Comparison of ENCODE assay signal across 32 cellular contexts in the genomic region with DNA sequence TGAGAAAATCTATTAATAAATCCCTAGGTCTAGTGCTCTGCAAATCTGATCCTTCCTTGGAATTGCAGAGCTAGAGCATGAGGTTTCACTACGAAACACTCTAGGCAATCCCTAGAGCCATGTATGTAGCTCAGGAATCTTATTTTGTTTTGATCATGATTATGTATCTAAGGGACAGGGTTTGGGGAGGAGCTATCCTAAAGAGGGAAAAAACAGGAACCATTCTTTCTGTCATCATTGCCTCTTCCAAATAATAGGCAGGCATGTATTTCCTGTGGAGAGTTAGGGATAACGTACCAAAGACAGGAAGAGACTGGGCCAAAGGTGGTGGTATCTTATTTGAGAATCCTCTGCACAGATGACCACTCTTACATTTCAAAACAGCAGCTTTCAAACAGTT.
"Had no signal": no experiment of that assay in that cellular context is flagged by ENCODE, and none has a peak within 500 bp of the region (broad histone marks: within the 10 kb centered on the region; RNA-seq: fewer than 3 reads in every experiment).

No MANE protein-coding gene starts in this region.

- H3K9me3 Mint-ChIP-seq: activated CD4-positive, alpha-beta T cell treated with anti-CD3 and anti-CD28 coated beads, Interleukin-2, amount 10 ng/mL, durations not matched to agents 7 days and 5 days; activated naive CD4-positive, alpha-beta T cell treated with anti-CD3 and anti-CD28 coated beads for 36 hours; activated naive CD4-positive, alpha-beta T cell treated with anti-CD3 and anti-CD28 coated beads, Interleukin-2, amount 50 U/mL, for 72 hours; activated T-cell treated with anti-CD3 and anti-CD28 coated beads, Interleukin-2, amount 50 U/mL, for 4 hours; activated T-helper 1 cell treated with anti-CD3 and anti-CD28 coated beads, Interleukin-12 subunit alpha, Interleukin-12 subunit beta, Interleukin-2, Interleukin-4 antibody, amounts not matched to agents 30 ng/mL and 10 ng/mL and 1 ng/mL, durations not matched to agents 14 hours and 24 hours and 36 hours; brain; T-helper 1 cell treated with Interleukin-12 subunit alpha and Interleukin-12 subunit beta and Interleukin-4 antibody, amounts not matched to agents 30 μg/mL and 1 μg/mL, for 36 hours; T-helper 2 cell treated with Interferon-gamma antibody and Interleukin-4, amounts not matched to agents 5 μg/mL and 100 μg/mL, for 36 hours had no signal

- H3K4me1 Mint-ChIP-seq: activated CD4-positive, alpha-beta T cell treated with anti-CD3 and anti-CD28 coated beads for 36 hours; activated CD4-positive, alpha-beta T cell treated with anti-CD3 and anti-CD28 coated beads, Interleukin-2, amount 10 ng/mL, durations not matched to agents 7 days and 5 days had no signal

- H3K27me3 Mint-ChIP-seq: activated CD4-positive, alpha-beta T cell treated with anti-CD3 and anti-CD28 coated beads for 36 hours; activated CD4-positive, alpha-beta T cell treated with anti-CD3 and anti-CD28 coated beads, Interleukin-2, amount 10 ng/mL, durations not matched to agents 7 days and 5 days; brain had no signal

- H3K27ac ChIP-seq: adrenal gland, Peyer's patch, SJSA1 had no signal

- H3K9me3 ChIP-seq: adrenal gland, Peyer's patch, SJSA1, SK-N-SH had no signal

- H3K36me3 ChIP-seq: adrenal gland, Peyer's patch, SJSA1 had no signal

- DNase-seq: activated CD4-positive, alpha-beta T cell treated with anti-CD3 and anti-CD28 coated beads for 36 hours; activated CD4-positive, alpha-beta T cell treated with anti-CD3 and anti-CD28 coated beads, Interleukin-2, amount 10 ng/mL, durations not matched to agents 7 days and 5 days; activated CD4-positive, alpha-beta T cell treated with anti-CD3 and anti-CD28 coated beads, Interleukin-2, amount 50 U/mL, for 48 hours; activated CD8-positive, alpha-beta memory T cell treated with anti-CD3 and anti-CD28 coated beads, Interleukin-2, amount 50 U/mL, for 4 hours; activated gamma-delta T cell treated with Interleukin-2 at 50 U/mL for 16 hours; activated naive CD4-positive, alpha-beta T cell treated with anti-CD3 and anti-CD28 coated beads for 36 hours; activated T-cell treated with anti-CD3 and anti-CD28 coated beads for 4 hours; activated T-cell treated with anti-CD3 and anti-CD28 coated beads, Interleukin-2, amount 50 U/mL, for 4 hours; adrenal gland; caudate nucleus; Karpas-422; KBM-7; NCI-H1105; NCI-H1417 treated with DMSO at 0.1 percent for 48 hours; NCI-H187 treated with DMSO at 0.1 percent for 48 hours; NCI-H2081; NCI-H345; NCI-H524 treated with DMSO at 0.1 percent for 48 hours; NCI-H748 treated with DMSO at 0.1 percent for 48 hours; NK-92 treated with Interleukin-12 subunit alpha and Interleukin-12 subunit beta, amount 100 ng/mL, for 24 hours; PC-3; Peyer's patch; RPMI8226; SHP77 treated with DMSO at 0.1 percent for 48 hours; SK-N-SH had no signal

- H3K4me2 ChIP-seq: SK-N-SH had no signal

- H3K4me3 ChIP-seq: adrenal gland, Peyer's patch, SJSA1 had no signal

- ATAC-seq: activated CD4-positive, alpha-beta T cell treated with anti-CD3 and anti-CD28 coated beads for 36 hours; activated CD4-positive, CD25-positive, alpha-beta regulatory T cell treated with anti-CD3 and anti-CD28 coated beads, Interleukin-2, amount 50 U/mL, for 24 hours; activated naive CD4-positive, alpha-beta T cell treated with anti-CD3 and anti-CD28 coated beads, Interleukin-2, amount 50 U/mL, for 72 hours; activated T-cell treated with anti-CD3 and anti-CD28 coated beads, Interleukin-2, amount 50 U/mL, for 4 hours; PC-3 had no signal

- H3K9ac ChIP-seq: SK-N-SH had no signal

- H3K4me1 ChIP-seq: adrenal gland, Peyer's patch, SJSA1 had no signal

- H3K27ac Mint-ChIP-seq: activated CD4-positive, alpha-beta T cell treated with anti-CD3 and anti-CD28 coated beads for 36 hours; activated CD4-positive, alpha-beta T cell treated with anti-CD3 and anti-CD28 coated beads, Interleukin-2, amount 10 ng/mL, durations not matched to agents 7 days and 5 days; activated naive CD4-positive, alpha-beta T cell treated with anti-CD3 and anti-CD28 coated beads for 36 hours; activated naive CD4-positive, alpha-beta T cell treated with anti-CD3 and anti-CD28 coated beads, Interleukin-2, amount 50 U/mL, for 72 hours; activated T-helper 1 cell treated with anti-CD3 and anti-CD28 coated beads, Interleukin-12 subunit alpha, Interleukin-12 subunit beta, Interleukin-2, Interleukin-4 antibody, amounts not matched to agents 30 ng/mL and 10 ng/mL and 1 ng/mL, durations not matched to agents 14 hours and 24 hours and 36 hours; T-helper 1 cell treated with Interleukin-12 subunit alpha and Interleukin-12 subunit beta and Interleukin-4 antibody, amounts not matched to agents 30 μg/mL and 1 μg/mL, for 36 hours; T-helper 2 cell treated with Interferon-gamma antibody and Interleukin-4, amounts not matched to agents 5 μg/mL and 100 μg/mL, for 36 hours had no signal

- H3K4me3 Mint-ChIP-seq: activated CD4-positive, alpha-beta T cell treated with anti-CD3 and anti-CD28 coated beads for 36 hours; activated CD4-positive, alpha-beta T cell treated with anti-CD3 and anti-CD28 coated beads, Interleukin-2, amount 10 ng/mL, durations not matched to agents 7 days and 5 days; activated naive CD4-positive, alpha-beta T cell treated with anti-CD3 and anti-CD28 coated beads for 36 hours; activated T-cell treated with anti-CD3 and anti-CD28 coated beads, Interleukin-2, amount 50 U/mL, for 4 hours; activated T-helper 1 cell treated with anti-CD3 and anti-CD28 coated beads, Interleukin-12 subunit alpha, Interleukin-12 subunit beta, Interleukin-2, Interleukin-4 antibody, amounts not matched to agents 30 ng/mL and 10 ng/mL and 1 ng/mL, durations not matched to agents 14 hours and 24 hours and 36 hours; brain; T-helper 1 cell treated with Interleukin-12 subunit alpha and Interleukin-12 subunit beta and Interleukin-4 antibody, amounts not matched to agents 30 μg/mL and 1 μg/mL, for 36 hours; T-helper 2 cell treated with Interferon-gamma antibody and Interleukin-4, amounts not matched to agents 5 μg/mL and 100 μg/mL, for 36 hours had no signal

- H3K27me3 ChIP-seq: adrenal gland, Peyer's patch, SJSA1 had no signal

- H3K36me3 Mint-ChIP-seq: activated naive CD4-positive, alpha-beta T cell treated with anti-CD3 and anti-CD28 coated beads, Interleukin-2, amount 50 U/mL, for 72 hours; brain had no signal
